Comparison of ENCODE assay signal across 8 cellular contexts in the genomic region with DNA sequence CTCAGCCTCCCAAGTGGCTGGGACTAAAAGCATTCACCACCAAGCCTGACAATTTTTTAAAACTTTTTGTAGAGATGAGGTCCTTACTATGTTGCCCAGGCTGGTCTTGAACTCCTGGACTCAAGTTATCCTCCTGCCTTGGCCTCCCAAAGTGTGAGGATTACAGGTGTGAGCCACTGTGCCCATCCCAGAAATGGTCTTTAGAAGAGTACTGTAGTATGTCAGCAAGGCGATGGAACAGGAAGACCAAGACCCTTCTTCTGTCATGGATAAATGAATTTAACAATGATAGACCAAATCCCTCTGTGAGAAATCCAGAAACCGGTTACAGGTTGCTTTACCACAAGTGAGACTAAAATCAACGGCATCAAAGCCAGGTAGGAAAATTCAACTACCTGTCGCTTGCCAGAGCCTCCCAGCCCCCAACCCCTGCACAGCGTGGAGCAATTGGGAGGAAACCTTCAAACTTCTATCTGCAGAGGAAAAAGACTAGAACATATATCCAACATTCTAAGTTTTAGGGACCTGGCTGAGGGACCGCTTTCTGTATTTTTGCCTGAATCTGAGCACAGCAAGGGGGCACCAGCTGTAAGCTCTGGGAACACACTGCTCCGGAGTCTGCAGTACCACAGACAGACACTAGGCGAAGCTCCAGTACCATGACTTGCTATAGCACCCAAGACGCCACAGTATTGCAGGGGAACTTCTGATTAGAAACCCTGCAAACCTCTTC. TPM values are rescaled to one million over a fixed set of nuclear protein-coding genes. Genes with fewer than 3 reads are reported as not detected.
DNase-seq lines count a peak whose midpoint lies in the region; ATAC-seq and TF ChIP-seq lines count a peak whose summit lies in the region.

No MANE protein-coding gene starts in this region.

- H3K36me3 Mint-ChIP-seq in activated CD4-positive, alpha-beta T cell treated with anti-CD3 and anti-CD28 coated beads, Interleukin-2, amount 10 ng/mL, durations not matched to agents 24 days and 14 days (ENCODE audit: low read depth), result no peaks in the 10 kb centered on the region
- no peaks in the 10 kb centered on the region for H3K36me3 Mint-ChIP-seq in memory B cell

- intact Hi-C loops in activated CD4-positive, alpha-beta T cell treated with anti-CD3 and anti-CD28 coated beads, Interleukin-2, amount 10 ng/mL, durations not matched to agents 24 days and 14 days (cut with micrococcal nuclease), result loop anchor here (1.0 to 2.0 kb wide), 3 partner anchors 68 to 348 kb away; a partner anchor contains a TSS
- intact Hi-C loops in dorsolateral prefrontal cortex (cut with DNase I), result loop anchor here in 1 of 2 donors (5.0 to 10.0 kb wide), 2 partner anchors 67 to 294 kb away; a partner anchor contains a TSS

- TF ChIP-seq CTCF in dorsolateral prefrontal cortex (IDR thresholded peaks at IDR 0.05 in 54 of 56, conservative IDR thresholded peaks at IDR 0.05 in 2 of 56; ENCODE audit: low read depth in 1 of 56, partially characterized antibody in 56 of 56), result peak; percentile 30 to 94 (median 83)

- peaks cover 45% of the 10 kb centered on the region for H3K27me3 Mint-ChIP-seq in activated CD4-positive, alpha-beta T cell treated with anti-CD3 and anti-CD28 coated beads, Interleukin-2, amount 10 ng/mL, durations not matched to agents 24 days and 14 days
- peaks cover 19% of the 10 kb centered on the region for H3K27me3 Mint-ChIP-seq in memory B cell

- H3K4me3 Mint-ChIP-seq in activated CD4-positive, alpha-beta T cell treated with anti-CD3 and anti-CD28 coated beads, Interleukin-2, amount 10 ng/mL, durations not matched to agents 24 days and 14 days, result no peak overlapping the region
- H3K4me3 Mint-ChIP-seq in memory B cell, result no peak overlapping the region

- H3K27me3 ChIP-seq in dorsolateral prefrontal cortex, result peaks cover 0 to 18% (median 0%) of the 10 kb centered on the region in 45 donors

- no peak overlapping the region for H3K27ac ChIP-seq in dorsolateral prefrontal cortex

- H3K9me3 Mint-ChIP-seq in activated CD4-positive, alpha-beta T cell treated with anti-CD3 and anti-CD28 coated beads, Interleukin-2, amount 10 ng/mL, durations not matched to agents 24 days and 14 days, result no peaks in the 10 kb centered on the region
- no peaks in the 10 kb centered on the region for H3K9me3 Mint-ChIP-seq in memory B cell

- ATAC-seq in GM19452 (IDR thresholded peaks at IDR 0.05; ENCODE audit: unreplicated experiment) (peak; percentile 97), HG03469 (IDR thresholded peaks at IDR 0.05; ENCODE audit: unreplicated experiment) (peak; percentile 98), memory B cell (ENCODE audit: low read depth) (peak; percentile 100)

- peak; percentile 75 for DNase-seq in CMK (ENCODE audit: low read depth)
- DNase-seq in NCI-H526 treated with DMSO at 0.1 percent for 48 hours (lab: John Stamatoyannopoulos, UW), result peak; percentile 69
- DNase-seq in activated CD4-positive, alpha-beta T cell treated with anti-CD3 and anti-CD28 coated beads, Interleukin-2, amount 10 ng/mL, durations not matched to agents 24 days and 14 days, result peak; percentile 91
- DNase-seq in dorsolateral prefrontal cortex, result peak; percentile 18 to 79 (median 66)
- peak; percentile 69 to 76 for DNase-seq in memory B cell (ENCODE audit: low spot score in 2 of 2)
- peak; percentile 56 to 59 for DNase-seq in stimulated activated CD8-positive, alpha-beta memory T cell treated with anti-CD3 and anti-CD28 coated beads, Interleukin-15, amount 100 ng/mL, for 48 hours (ENCODE audit: low read depth in 2 of 2)

- H3K27ac Mint-ChIP-seq in activated CD4-positive, alpha-beta T cell treated with anti-CD3 and anti-CD28 coated beads, Interleukin-2, amount 10 ng/mL, durations not matched to agents 24 days and 14 days, result no peak overlapping the region
- no peak overlapping the region for H3K27ac Mint-ChIP-seq in memory B cell

- peaks cover 1% of the 10 kb centered on the region for H3K4me1 Mint-ChIP-seq in activated CD4-positive, alpha-beta T cell treated with anti-CD3 and anti-CD28 coated beads, Interleukin-2, amount 10 ng/mL, durations not matched to agents 24 days and 14 days
- peaks cover 4% of the 10 kb centered on the region for H3K4me1 Mint-ChIP-seq in memory B cell

- H3K4me3 ChIP-seq in dorsolateral prefrontal cortex, result no peak overlapping the region

RNA-seq across cellular contexts. Expression of a gene that starts 51.3 kb away (rescaled TPM):
- total RNA-seq in activated CD4-positive, alpha-beta T cell treated with anti-CD3 and anti-CD28 coated beads, Interleukin-2, amount 10 ng/mL, durations not matched to agents 24 days and 14 days, result 114 and 121 TPM in 2 replicates
- 100 to 1,000 TPM in 36 of 120 experiments, 10 to 100 TPM in 84; 76.6 to 122 (median 94.4) TPM for total RNA-seq in dorsolateral prefrontal cortex

RNA-seq across cellular contexts. Expression of a gene that starts 57.5 kb away (rescaled TPM):
- not detected in 2 replicates for total RNA-seq in activated CD4-positive, alpha-beta T cell treated with anti-CD3 and anti-CD28 coated beads, Interleukin-2, amount 10 ng/mL, durations not matched to agents 24 days and 14 days
- total RNA-seq in dorsolateral prefrontal cortex, result 10 to 100 TPM in 8 of 120 experiments, 1 to 10 TPM in 110, under 1 TPM in 2; 0.60 to 45.8 (median 4.0) TPM
